In the genomic region with DNA sequence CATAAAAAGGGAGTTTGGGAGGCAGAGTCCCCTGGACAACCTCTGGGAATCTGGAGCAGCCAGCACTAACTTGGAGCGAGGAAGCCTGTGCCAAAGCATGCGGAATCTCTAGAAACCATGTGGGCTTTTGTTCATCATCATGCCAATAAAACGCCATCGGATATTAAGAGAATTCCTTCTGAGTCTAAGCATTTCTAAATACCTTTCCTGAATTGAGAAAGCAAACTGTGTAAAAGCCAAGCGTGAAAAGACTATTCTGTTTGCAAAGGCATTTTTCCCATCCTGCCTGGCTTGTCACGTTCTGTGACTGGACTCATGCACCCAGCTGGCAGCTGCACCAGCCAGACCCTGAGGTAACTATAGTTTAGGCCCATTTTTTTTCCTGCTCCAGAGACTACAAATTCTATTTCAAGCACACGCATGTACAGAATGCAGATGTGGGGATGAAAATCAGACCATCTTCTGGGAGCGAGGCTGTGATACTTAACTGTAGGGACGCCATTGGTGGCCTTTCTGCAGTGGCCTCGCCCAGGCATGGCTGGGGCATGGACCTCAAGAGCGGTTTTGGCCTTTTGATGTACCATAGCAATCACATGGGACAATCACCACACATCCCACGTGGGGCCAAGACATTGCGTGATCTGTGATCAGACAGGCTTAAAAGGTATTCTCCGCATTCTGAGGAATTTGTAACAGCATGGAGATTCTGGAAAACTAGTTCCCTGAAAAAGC, we compare ENCODE assay signal across 21 cellular contexts.
DNase-seq lines count a peak whose midpoint lies in the region; TF ChIP-seq lines count a peak whose summit lies in the region.
"Had no signal": no experiment of that assay in that cellular context is flagged by ENCODE, and none has a peak within 500 bp of the region (broad histone marks: within the 10 kb centered on the region; RNA-seq: fewer than 3 reads in every experiment).

No MANE protein-coding gene starts in this region.

- no peaks in the 10 kb centered on the region for H3K36me3 Mint-ChIP-seq in T-helper 2 cell treated with Interferon-gamma antibody and Interleukin-4, amounts not matched to agents 5 μg/mL and 100 μg/mL, for 36 hours (ENCODE audit: low read depth)

- TF ChIP-seq POLR2A in stomach (IDR thresholded peaks at IDR 0.05) = no peak

- no peaks in the 10 kb centered on the region for H3K27me3 ChIP-seq in adipocyte (replicated peaks; ENCODE audit: control insufficient read depth, insufficient read depth, low read length)
- no peaks in the 10 kb centered on the region for H3K27me3 ChIP-seq in stomach
- H3K27me3 ChIP-seq: adrenal gland, upper lobe of left lung had no signal

- no peak for TF ChIP-seq EP300 in stomach (IDR thresholded peaks at IDR 0.05)

- DNase-seq in GM03348 (ENCODE audit: low spot score) (peak; percentile 44), adipocyte (ENCODE audit: low read depth) (peak; percentile 73), inferior parietal cortex (ENCODE audit: extremely low spot score) (peak; percentile 28), stomach (peak; percentile 36), SHP77 treated with DMSO at 0.1 percent for 48 hours (lab: John Stamatoyannopoulos, UW) (no peak), NCI-H2227 (lab: John Stamatoyannopoulos, UW; ENCODE audit: unreplicated experiment) (no peak), foreskin melanocyte (no peak)
- no peak for DNase-seq in T-helper 2 cell treated with Interferon-gamma antibody and Interleukin-4, amounts not matched to agents 5 μg/mL and 100 μg/mL, for 36 hours (ENCODE audit: low spot score)
- DNase-seq: activated CD4-positive, CD25-positive, alpha-beta regulatory T cell; activated CD8-positive, alpha-beta T cell treated with anti-CD3 and anti-CD28 coated beads, Interleukin-2, amount 10 ng/mL, durations not matched to agents 7 days and 5 days; adrenal gland; islet precursor cell; NCI-H1048; NCI-H510A treated with DMSO at 0.1 percent for 48 hours; stimulated activated naive CD4-positive, alpha-beta T cell; T-helper 2 cell; upper lobe of left lung had no signal

- H3K4me3 ChIP-seq in adipocyte (ENCODE audit: low read length) = no peak overlapping the region
- no peak overlapping the region for H3K4me3 ChIP-seq in stomach
- H3K4me3 ChIP-seq: adrenal gland, upper lobe of left lung had no signal

- no peak overlapping the region for H3K27ac ChIP-seq in stomach
- H3K27ac ChIP-seq: adrenal gland, KMS-11, upper lobe of left lung had no signal

- TF ChIP-seq CTCF in stomach (IDR thresholded peaks at IDR 0.05) = no peak

- WGBS in stomach, 5 donors = 60 to 81% (median 75%) methylated on average over 14 of the region's 14 CpGs

- no peaks in the 10 kb centered on the region for H3K27me3 Mint-ChIP-seq in T-helper 2 cell treated with Interferon-gamma antibody and Interleukin-4, amounts not matched to agents 5 μg/mL and 100 μg/mL, for 36 hours (ENCODE audit: low read depth)

- H3K27ac Mint-ChIP-seq in T-helper 2 cell treated with Interferon-gamma antibody and Interleukin-4, amounts not matched to agents 5 μg/mL and 100 μg/mL, for 36 hours = no peak overlapping the region
- H3K27ac Mint-ChIP-seq: activated CD8-positive, alpha-beta T cell treated with anti-CD3 and anti-CD28 coated beads, Interleukin-2, amount 10 ng/mL, durations not matched to agents 7 days and 5 days; activated T-helper 1 cell treated with anti-CD3 and anti-CD28 coated beads, Interleukin-12 subunit alpha, Interleukin-12 subunit beta, Interleukin-2, Interleukin-4 antibody, amounts not matched to agents 30 ng/mL and 10 ng/mL and 1 ng/mL, durations not matched to agents 14 hours and 24 hours and 36 hours; mesothelial cell of epicardium had no signal

- H3K9me3 Mint-ChIP-seq in T-helper 2 cell treated with Interferon-gamma antibody and Interleukin-4, amounts not matched to agents 5 μg/mL and 100 μg/mL, for 36 hours = no peaks in the 10 kb centered on the region
- H3K9me3 Mint-ChIP-seq: activated T-helper 1 cell treated with anti-CD3 and anti-CD28 coated beads, Interleukin-12 subunit alpha, Interleukin-12 subunit beta, Interleukin-2, Interleukin-4 antibody, amounts not matched to agents 30 ng/mL and 10 ng/mL and 1 ng/mL, durations not matched to agents 14 hours and 24 hours and 36 hours; mesothelial cell of epicardium; neural crest cell had no signal

- H3K4me3 Mint-ChIP-seq in T-helper 2 cell treated with Interferon-gamma antibody and Interleukin-4, amounts not matched to agents 5 μg/mL and 100 μg/mL, for 36 hours = no peak overlapping the region
- H3K4me3 Mint-ChIP-seq: activated CD8-positive, alpha-beta T cell treated with anti-CD3 and anti-CD28 coated beads, Interleukin-2, amount 10 ng/mL, durations not matched to agents 7 days and 5 days; activated T-helper 1 cell treated with anti-CD3 and anti-CD28 coated beads, Interleukin-12 subunit alpha, Interleukin-12 subunit beta, Interleukin-2, Interleukin-4 antibody, amounts not matched to agents 30 ng/mL and 10 ng/mL and 1 ng/mL, durations not matched to agents 14 hours and 24 hours and 36 hours; mesothelial cell of epicardium; neural crest cell had no signal

- H3K4me1 ChIP-seq in adipocyte (ENCODE audit: control insufficient read depth, insufficient read depth, low read length) (peaks cover 8% of the 10 kb centered on the region), stomach (peaks cover 0 to 11% (median 7%) of the 10 kb centered on the region in 4 donors)
- H3K4me1 ChIP-seq: adrenal gland had no signal

- H3K4me1 Mint-ChIP-seq in T-helper 2 cell treated with Interferon-gamma antibody and Interleukin-4, amounts not matched to agents 5 μg/mL and 100 μg/mL, for 36 hours (ENCODE audit: low read depth) = no peaks in the 10 kb centered on the region
- H3K4me1 Mint-ChIP-seq: mesothelial cell of epicardium, neural crest cell had no signal

- intact Hi-C loops in stomach (cut with DNase I; ENCODE audit: low total_unique reads) = no loop called here

- no peaks in the 10 kb centered on the region for H3K9me3 ChIP-seq in adipocyte (ENCODE audit: control insufficient read depth, low read length)
- H3K9me3 ChIP-seq in stomach = no peaks in the 10 kb centered on the region
- H3K9me3 ChIP-seq: adrenal gland, upper lobe of left lung had no signal

- H3K9ac ChIP-seq in adipocyte (ENCODE audit: low read length) = no peak overlapping the region
- H3K9ac ChIP-seq: KMS-11 had no signal

- H3K36me3 ChIP-seq in adipocyte (ENCODE audit: control insufficient read depth, insufficient read depth, low read length, severe bottlenecking) = no peaks in the 10 kb centered on the region
- no peaks in the 10 kb centered on the region for H3K36me3 ChIP-seq in stomach
- H3K36me3 ChIP-seq: upper lobe of left lung had no signal

Comparison
In these comparisons a context has a peak if more than half of its experiments do, and no peak if none do; other contexts are left out.
1. DNase-seq: peak in GM03348 (single experiment), adipocyte (single experiment), inferior parietal cortex (single experiment) and stomach (single experiment); none in T-helper 2 cell treated with Interferon-gamma antibody and Interleukin-4, amounts not matched to agents 5 μg/mL and 100 μg/mL, for 36 hours (single experiment), SHP77 treated with DMSO at 0.1 percent for 48 hours (single experiment), NCI-H2227 (single experiment) and foreskin melanocyte (single experiment).